ENCODE assay signal across 11 cellular contexts in the genomic region with DNA sequence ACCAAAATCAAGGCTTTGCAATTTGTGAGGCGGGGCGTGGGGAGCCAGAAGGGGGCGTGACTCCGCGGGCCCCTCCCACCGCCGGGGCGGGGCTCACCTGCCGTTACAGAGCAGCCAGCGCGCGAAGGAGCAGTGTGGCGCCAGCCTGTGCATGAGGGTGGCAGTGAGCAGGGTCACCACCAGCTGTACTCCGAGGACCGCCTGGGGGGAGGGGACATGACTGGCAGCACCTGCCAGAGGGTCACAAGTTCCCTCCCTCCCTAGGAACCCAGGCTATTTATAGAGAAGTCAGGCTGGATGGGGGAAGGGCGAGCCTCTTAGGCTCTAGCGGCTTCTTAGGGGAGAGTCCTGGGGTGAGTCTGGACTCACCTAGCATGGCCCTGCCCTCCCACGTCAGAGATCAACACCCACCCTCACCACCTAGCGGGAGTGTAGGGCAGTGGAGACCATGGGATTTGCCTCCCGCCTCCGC. TPM values are rescaled to one million over a fixed set of nuclear protein-coding genes. Genes with fewer than 3 reads are reported as not detected.
DNase-seq lines count a peak whose midpoint lies in the region; ATAC-seq, FAIRE-seq and TF ChIP-seq lines count a peak whose summit lies in the region.
"Had no signal": no experiment of that assay in that cellular context is flagged by ENCODE, and none has a peak within 500 bp of the region (broad histone marks: within the 10 kb centered on the region; RNA-seq: fewer than 3 reads in every experiment).

No MANE protein-coding gene starts in this region.

- H3K27ac ChIP-seq in left lung (no peak overlapping the region), upper lobe of right lung (no peak overlapping the region)
- H3K27ac ChIP-seq: C4-2B had no signal

- H3K27me3 ChIP-seq in left lung: no peaks in the 10 kb centered on the region
- no peaks in the 10 kb centered on the region for H3K27me3 ChIP-seq in upper lobe of right lung

- H3K36me3 ChIP-seq in left lung (peaks cover 0 to 13% of the 10 kb centered on the region in 2 donors), upper lobe of right lung (no peaks in the 10 kb centered on the region)

- ATAC-seq in left lung: peak; percentile 35
- ATAC-seq in upper lobe of right lung: peak; percentile 56

- peak; percentile 14 for DNase-seq in activated gamma-delta T cell treated with anti-CD3 and anti-CD28 coated beads, Interleukin-2, amount 50 U/mL, for 16 hours (ENCODE audit: low read depth)
- DNase-seq in activated gamma-delta T cell treated with Interleukin-2 at 50 U/mL for 16 hours: no peak
- DNase-seq in activated CD4-positive, alpha-beta T cell treated with anti-CD3 and anti-CD28 coated beads, Interleukin-2, amount 50 U/mL, for 48 hours: peak; percentile 40 to 43
- peak; percentile 61 to 87 for DNase-seq in left lung
- DNase-seq in upper lobe of right lung: peak; percentile 78
- no peak for DNase-seq in SW 1271 (lab: John Stamatoyannopoulos, UW)
- DNase-seq in NK-92 treated with Interleukin-12 subunit alpha and Interleukin-12 subunit beta, amount 100 ng/mL, for 24 hours (lab: John Stamatoyannopoulos, UW): no peak
- DNase-seq in RCC 7860 (ENCODE audit: low spot score): no peak
- DNase-seq: NCI-H226 had no signal

- FAIRE-seq in RCC 7860 (lab: Jason Lieb, UNC): no peak

- H3K9me3 ChIP-seq in left lung (peaks cover 0 to 16% of the 10 kb centered on the region in 2 donors), upper lobe of right lung (peaks cover 9% of the 10 kb centered on the region)
- H3K9me3 ChIP-seq: HAP-1 had no signal

- H3K4me1 ChIP-seq in left lung: peaks cover 5 to 19% of the 10 kb centered on the region in 2 donors
- peaks cover 12% of the 10 kb centered on the region for H3K4me1 ChIP-seq in upper lobe of right lung

- no peak overlapping the region for H3K4me3 ChIP-seq in left lung
- H3K4me3 ChIP-seq in upper lobe of right lung: no peak overlapping the region
- H3K4me3 ChIP-seq: HAP-1 had no signal

- TF ChIP-seq CTCF in left lung (IDR thresholded peaks at IDR 0.05) (no peak), upper lobe of right lung (IDR thresholded peaks at IDR 0.05) (no peak)

- intact Hi-C loops in left lung (cut with DNase I): loop anchor here in 1 of 2 donors (10.0 kb wide), 1 partner anchor 80 kb away; no protein-coding TSS in a partner anchor
- intact Hi-C loops in upper lobe of right lung (cut with DNase I): no loop called here

RNA-seq across cellular contexts. Expression of gene TMEM161A, which starts 3.6 kb away (rescaled TPM):
- 10 to 100 TPM; 25.6 to 27.8 TPM for total RNA-seq in left lung
- 31.0 TPM for total RNA-seq in upper lobe of right lung

RNA-seq across cellular contexts. Expression of gene MEF2B, which starts 35.3 kb away (rescaled TPM):
- total RNA-seq in left lung (1 to 10 TPM; 1.1 to 2.3 TPM), upper lobe of right lung (1.4 TPM)

RNA-seq across cellular contexts. Expression of gene BORCS8, which starts 57.2 kb away (rescaled TPM):
- 10 to 100 TPM; 23.4 to 39.1 TPM for total RNA-seq in left lung
- 24.8 TPM for total RNA-seq in upper lobe of right lung

RNA-seq across cellular contexts. Expression of gene RFXANK, which starts 57.3 kb away (rescaled TPM):
- total RNA-seq in left lung: 10 to 100 TPM; 74.6 to 82.8 TPM
- 66.8 TPM for total RNA-seq in upper lobe of right lung

Comparison
In these comparisons a context has a peak if more than half of its experiments do, and no peak if none do; other contexts are left out.
1. DNase-seq: peak in activated gamma-delta T cell treated with anti-CD3 and anti-CD28 coated beads, Interleukin-2, amount 50 U/mL, for 16 hours (single experiment), activated CD4-positive, alpha-beta T cell treated with anti-CD3 and anti-CD28 coated beads, Interleukin-2, amount 50 U/mL, for 48 hours (2 of 2), left lung (2 of 2) and upper lobe of right lung (single experiment); none in activated gamma-delta T cell treated with Interleukin-2 at 50 U/mL for 16 hours (single experiment), SW 1271 (0 of 2), NK-92 treated with Interleukin-12 subunit alpha and Interleukin-12 subunit beta, amount 100 ng/mL, for 24 hours (single experiment) and RCC 7860 (single experiment).